Comparison of ENCODE assay signal across 17 cellular contexts in the genomic region with DNA sequence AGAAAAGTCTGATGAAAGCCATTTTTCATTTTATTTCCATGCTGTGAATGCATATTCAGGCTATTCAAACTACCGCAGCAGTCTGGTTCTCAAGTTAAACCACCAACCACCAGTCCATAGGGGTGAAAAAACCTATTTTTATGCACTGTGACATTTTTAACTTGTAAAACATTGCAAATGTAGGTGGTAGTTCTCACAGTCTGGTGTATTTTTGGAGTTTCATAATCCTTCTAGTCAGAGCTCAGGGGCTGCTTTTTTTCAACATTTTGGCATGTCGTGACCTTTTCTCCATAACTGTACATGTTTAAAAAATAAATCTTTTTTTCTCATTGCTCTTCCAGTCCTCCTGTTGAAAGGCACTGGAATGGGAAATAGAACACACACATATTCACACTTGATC.
DNase-seq lines count a peak whose midpoint lies in the region; ATAC-seq and TF ChIP-seq lines count a peak whose summit lies in the region.
"Had no signal": no experiment of that assay in that cellular context is flagged by ENCODE, and none has a peak within 500 bp of the region (broad histone marks: within the 10 kb centered on the region; RNA-seq: fewer than 3 reads in every experiment).

No MANE protein-coding gene starts in this region.

- H3K79me2 ChIP-seq in parathyroid adenoma: no peaks in the 10 kb centered on the region

- peak; percentile 54 for ATAC-seq in GM21360 (IDR thresholded peaks at IDR 0.05; ENCODE audit: unreplicated experiment)
- ATAC-seq in T-helper 17 cell: no peak
- no peak for ATAC-seq in GM19395 (IDR thresholded peaks at IDR 0.05; ENCODE audit: unreplicated experiment)
- ATAC-seq: body of pancreas, Panc1 had no signal

- peaks cover 11% of the 10 kb centered on the region for H3K4me1 ChIP-seq in parathyroid adenoma
- H3K4me1 ChIP-seq: BE2C, body of pancreas had no signal

- no peaks in the 10 kb centered on the region for H3K36me3 Mint-ChIP-seq in T-helper 17 cell (ENCODE audit: low read depth)

- H3K4me3 ChIP-seq in fibroblast of pulmonary artery (replicated peaks; ENCODE audit: low read depth, low read length) (no peak overlapping the region), parathyroid adenoma (ENCODE audit: low read depth, low read length) (no peak overlapping the region)
- H3K4me3 ChIP-seq: body of pancreas had no signal

- no peak for TF ChIP-seq CTCF in fibroblast of pulmonary artery (IDR thresholded peaks at IDR 0.05; ENCODE audit: low read length, missing control alignments)
- TF ChIP-seq CTCF in parathyroid adenoma (IDR thresholded peaks at IDR 0.05): no peak

- no peaks in the 10 kb centered on the region for H3K4me1 Mint-ChIP-seq in T-helper 17 cell

- peak overlapping the region; percentile 80 for H2AFZ ChIP-seq in parathyroid adenoma

- H3K9ac ChIP-seq in parathyroid adenoma: no peak overlapping the region

- peak overlapping the region; percentile 70 for H3K27ac ChIP-seq in parathyroid adenoma
- H3K27ac ChIP-seq: body of pancreas had no signal

- no peaks in the 10 kb centered on the region for H3K36me3 ChIP-seq in parathyroid adenoma (ENCODE audit: control insufficient read depth, insufficient read depth, low read length)
- H3K36me3 ChIP-seq: BE2C had no signal

- DNase-seq in NAMALWA (ENCODE audit: low spot score): peak; percentile 34
- DNase-seq in fibroblast of pulmonary artery (ENCODE audit: low read depth): peak; percentile 29
- DNase-seq in T-helper 17 cell: no peak
- DNase-seq in A172 (ENCODE audit: low spot score): no peak
- no peak for DNase-seq in NCI-H1417 (lab: John Stamatoyannopoulos, UW)
- DNase-seq: activated naive CD4-positive, alpha-beta T cell treated with Interleukin-2 at 50 U/mL for 16 hours; BE2C; body of pancreas; DMS153; islet precursor cell; midbrain; NCI-H1436; SW 1271 had no signal

- peak overlapping the region; percentile 37 for H3K4me2 ChIP-seq in parathyroid adenoma (ENCODE audit: low read length)

- no peak overlapping the region for H3K27ac Mint-ChIP-seq in T-helper 17 cell

- H3K9me3 ChIP-seq in parathyroid adenoma (ENCODE audit: control insufficient read depth, low read length): no peaks in the 10 kb centered on the region
- H3K9me3 ChIP-seq in T-helper 17 cell (ENCODE audit: control insufficient read depth, low read length, poor library complexity, severe bottlenecking): no peaks in the 10 kb centered on the region
- H3K9me3 ChIP-seq: BE2C, body of pancreas had no signal

- no peak overlapping the region for H3K4me3 Mint-ChIP-seq in T-helper 17 cell

- no peaks in the 10 kb centered on the region for H3K27me3 Mint-ChIP-seq in T-helper 17 cell

- H3K27me3 ChIP-seq in parathyroid adenoma (ENCODE audit: control insufficient read depth, insufficient read depth, low read length): no peaks in the 10 kb centered on the region
- H3K27me3 ChIP-seq: BE2C, body of pancreas had no signal

Comparison
In these comparisons a context has a peak if more than half of its experiments do, and no peak if none do; other contexts are left out.
1. DNase-seq: peak in NAMALWA (single experiment) and fibroblast of pulmonary artery (single experiment); none in T-helper 17 cell (0 of 3), A172 (single experiment) and NCI-H1417 (0 of 3).